Comparison of ENCODE assay signal across 8 cellular contexts in the genomic region with DNA sequence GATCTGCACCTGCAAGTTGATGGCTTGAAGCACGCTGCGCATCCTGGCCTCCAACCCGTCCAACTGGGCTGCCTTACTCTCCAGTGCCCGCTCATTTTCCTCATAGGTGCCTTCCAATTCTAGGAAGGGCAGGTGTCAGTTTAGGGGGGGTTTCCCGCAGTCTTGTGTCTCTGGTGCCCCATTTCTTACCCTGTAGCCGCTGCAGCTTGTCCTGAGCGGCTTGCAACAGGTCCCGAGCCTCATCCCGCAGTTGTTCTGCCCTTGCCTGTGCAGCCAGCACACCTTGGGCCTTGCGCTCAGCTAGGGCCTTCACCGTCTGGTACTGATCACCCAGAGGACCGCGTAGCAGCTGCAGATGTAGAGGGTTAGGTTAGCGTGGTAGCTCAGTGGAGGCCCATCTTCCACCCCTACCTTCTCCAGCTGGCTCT. TPM values are rescaled to one million over a fixed set of nuclear protein-coding genes. Genes with fewer than 3 reads are reported as not detected.
A peak's percentile ranks its signal among the peaks of the same experiment; 100 is the strongest.
DNase-seq lines count a peak whose midpoint lies in the region; ATAC-seq and TF ChIP-seq lines count a peak whose summit lies in the region.

No MANE protein-coding gene starts in this region.

- H3K9me3 ChIP-seq in transverse colon: no peaks in the 10 kb centered on the region

- no peaks in the 10 kb centered on the region for H3K27me3 Mint-ChIP-seq in activated T-cell treated with anti-CD3 and anti-CD28 coated beads, Interleukin-2, amount 50 U/mL, for 72 hours (ENCODE audit: low read depth)
- no peaks in the 10 kb centered on the region for H3K27me3 Mint-ChIP-seq in memory B cell

- no peak for TF ChIP-seq EP300 in transverse colon (IDR thresholded peaks at IDR 0.05; ENCODE audit: low read depth)

- peaks cover 18% of the 10 kb centered on the region for H3K4me1 Mint-ChIP-seq in activated T-cell treated with anti-CD3 and anti-CD28 coated beads, Interleukin-2, amount 50 U/mL, for 72 hours (ENCODE audit: low read depth)
- peaks cover 4% of the 10 kb centered on the region for H3K4me1 Mint-ChIP-seq in memory B cell

- H3K4me3 Mint-ChIP-seq in activated T-cell treated with anti-CD3 and anti-CD28 coated beads, Interleukin-2, amount 50 U/mL, for 72 hours: peak overlapping the region; percentile 88 to 89
- H3K4me3 Mint-ChIP-seq in memory B cell: peak overlapping the region; percentile 83

- TF ChIP-seq POLR2A in transverse colon (IDR thresholded peaks at IDR 0.05): no peak

- H3K9me3 Mint-ChIP-seq in activated T-cell treated with anti-CD3 and anti-CD28 coated beads, Interleukin-2, amount 50 U/mL, for 72 hours: no peaks in the 10 kb centered on the region
- H3K9me3 Mint-ChIP-seq in memory B cell: no peaks in the 10 kb centered on the region

- H3K27ac Mint-ChIP-seq in activated T-cell treated with anti-CD3 and anti-CD28 coated beads, Interleukin-2, amount 50 U/mL, for 72 hours: peak overlapping the region; percentile 86
- peak overlapping the region; percentile 84 for H3K27ac Mint-ChIP-seq in memory B cell

- 89 to 92% methylated on average over 2 to 14 of the region's 14 CpGs for WGBS in transverse colon (ENCODE audit: low coverage in 1 of 2), 2 donors

- no peak for DNase-seq in activated T-cell treated with anti-CD3 and anti-CD28 coated beads, Interleukin-2, amount 50 U/mL, for 72 hours
- no peak for DNase-seq in activated T-cell treated with anti-CD3 and anti-CD28 coated beads, Interleukin-2, amount 50 U/mL, for 48 hours
- DNase-seq in memory B cell (ENCODE audit: low spot score in 2 of 2): no peak
- DNase-seq in transverse colon: no peak
- no peak for DNase-seq in NCI-H82 (lab: John Stamatoyannopoulos, UW)

- H3K27ac ChIP-seq in angular gyrus (ENCODE audit: low read depth, low read length): peak overlapping the region; percentile 98
- H3K27ac ChIP-seq in transverse colon: peak overlapping the region; percentile 89 to 98 (median 94)

- no peak for ATAC-seq in activated T-cell treated with anti-CD3 and anti-CD28 coated beads, Interleukin-2, amount 50 U/mL, for 72 hours (replicated peaks in 1 of 2)
- ATAC-seq in memory B cell (ENCODE audit: low read depth) (no peak), HG03565 (IDR thresholded peaks at IDR 0.05; ENCODE audit: unreplicated experiment) (no peak), HG03342 (IDR thresholded peaks at IDR 0.05; ENCODE audit: unreplicated experiment) (no peak)

- peak overlapping the region in 3 of 4 donors; percentile 74 to 86 (median 81) for H3K4me3 ChIP-seq in transverse colon

- in situ Hi-C loops in transverse colon (cut with MboI; ENCODE audit: low pct_ligation_motif_present in 1 of 4, low pct_unique_long_range_greater_than_20kb in 1 of 4, low sequenced_read_pairs in 3 of 4): loop anchor here in 1 of 4 donors (5.0 kb wide), 1 partner anchor 46 kb away; a partner anchor contains a TSS

- no peaks in the 10 kb centered on the region for H3K27me3 ChIP-seq in transverse colon

- H3K36me3 ChIP-seq in transverse colon: peaks cover 0 to 26% (median 12%) of the 10 kb centered on the region in 4 donors

- no peak for TF ChIP-seq CTCF in transverse colon (IDR thresholded peaks at IDR 0.05)

- peaks cover 8 to 18% (median 13%) of the 10 kb centered on the region in 4 donors for H3K4me1 ChIP-seq in transverse colon

- intact Hi-C loops in transverse colon (cut with DNase I; ENCODE audit: low total_unique reads): no loop called here

- H3K36me3 Mint-ChIP-seq in activated T-cell treated with anti-CD3 and anti-CD28 coated beads, Interleukin-2, amount 50 U/mL, for 72 hours (ENCODE audit: insufficient read depth in 2 of 2): peaks cover 2 to 7% of the 10 kb centered on the region in 2 donors
- H3K36me3 Mint-ChIP-seq in memory B cell: peaks cover 9% of the 10 kb centered on the region

RNA-seq across cellular contexts. Expression of a gene that starts 0.6 kb away (rescaled TPM):
- total RNA-seq in activated T-cell treated with anti-CD3 and anti-CD28 coated beads, Interleukin-2, amount 50 U/mL, for 72 hours: 10 to 100 TPM; 65.5 to 92.2 TPM
- 10 to 100 TPM; 66.5 to 86.2 (median 71.7) TPM for total RNA-seq in transverse colon

RNA-seq across cellular contexts. Expression of a gene that starts 11.6 kb away (rescaled TPM):
- total RNA-seq in activated T-cell treated with anti-CD3 and anti-CD28 coated beads, Interleukin-2, amount 50 U/mL, for 72 hours: 1 to 10 TPM in 1 of 2 donors, under 1 TPM in 1; 0.39 to 1.7 TPM
- total RNA-seq in transverse colon: 100 to 1,000 TPM; 141 to 290 (median 177) TPM

RNA-seq across cellular contexts. Expression of a gene that starts 16.7 kb away (rescaled TPM):
- total RNA-seq in activated T-cell treated with anti-CD3 and anti-CD28 coated beads, Interleukin-2, amount 50 U/mL, for 72 hours: 100 to 1,000 TPM; 340 to 371 TPM
- total RNA-seq in transverse colon: 100 to 1,000 TPM; 403 to 873 (median 447) TPM

RNA-seq across cellular contexts. Expression of a gene that starts 27.4 kb away (rescaled TPM):
- total RNA-seq in activated T-cell treated with anti-CD3 and anti-CD28 coated beads, Interleukin-2, amount 50 U/mL, for 72 hours: 100 to 1,000 TPM; 120 to 123 TPM
- total RNA-seq in transverse colon: 100 to 1,000 TPM in 1 of 4 donors, 10 to 100 TPM in 3; 76.4 to 122 (median 84.7) TPM

RNA-seq across cellular contexts. Expression of a gene that starts 44.9 kb away (rescaled TPM):
- 10 to 100 TPM; 15.7 to 16.8 TPM for total RNA-seq in activated T-cell treated with anti-CD3 and anti-CD28 coated beads, Interleukin-2, amount 50 U/mL, for 72 hours
- 10 to 100 TPM; 26.2 to 33.9 (median 31.3) TPM for total RNA-seq in transverse colon

Comparison
In these comparisons a context has a peak if more than half of its experiments do, and no peak if none do; other contexts are left out.
1. RNA of a gene that starts 11.6 kb away (total RNA-seq): 141 to 290 TPM in transverse colon; 0.39 to 1.7 TPM in activated T-cell treated with anti-CD3 and anti-CD28 coated beads, Interleukin-2, amount 50 U/mL, for 72 hours; every median in the first group is over 10 times any median in the second.